ENCODE assay signal across 13 cellular contexts in genomic region chr4:107826427-107826980, GRCh38. TPM values are rescaled to one million over a fixed set of nuclear protein-coding genes. Genes with fewer than 3 reads are reported as not detected.
DNase-seq lines count a peak whose midpoint lies in the region; ATAC-seq and TF ChIP-seq lines count a peak whose summit lies in the region.
"Had no signal": no experiment of that assay in that cellular context is flagged by ENCODE, and none has a peak within 500 bp of the region (broad histone marks: within the 10 kb centered on the region; RNA-seq: fewer than 3 reads in every experiment).

No MANE protein-coding gene starts in this region.

- DNase-seq in HK-2 (ENCODE audit: unreplicated experiment) (peak; percentile 10), mammary epithelial cell (peak; percentile 11), left kidney (ENCODE audit: low read depth, low spot score) (peak; percentile 46), smooth muscle cell (lab: John Stamatoyannopoulos, UW; ENCODE audit: unreplicated experiment) (no peak), head of caudate nucleus (no peak), RWPE1 (ENCODE audit: low spot score) (no peak), cerebellum (ENCODE audit: low spot score) (no peak)
- no peak for DNase-seq in stimulated activated effector memory CD8-positive, alpha-beta T cell treated with anti-CD3 and anti-CD28 coated beads, Interleukin-12 subunit alpha, Interleukin-12 subunit beta, amount 100 ng/mL, for 72 hours (ENCODE audit: low spot score in 2 of 2)
- DNase-seq: activated CD4-positive, alpha-beta T cell treated with anti-CD3 and anti-CD28 coated beads for 1 hour; GF-D8; glutamatergic neuron had no signal

- H3K4me1 Mint-ChIP-seq in stimulated activated effector memory CD8-positive, alpha-beta T cell treated with anti-CD3 and anti-CD28 coated beads, Interleukin-12 subunit alpha, Interleukin-12 subunit beta, amount 100 ng/mL, for 72 hours = peaks cover 13% of the 10 kb centered on the region

- CTCF ChIA-PET in mammary epithelial cell (lab: Charles Lee; ENCODE audit: low non-redundant PET) = interaction anchor here (0.8 kb wide), 1 partner anchor 38 kb away, joined by 16 read pairs; no protein-coding TSS in a partner anchor
- CTCF ChIA-PET in RWPE1 (lab: Yijun Ruan, JAX) = interaction anchor here (0.6 kb wide), 1 partner anchor 1561 kb away, joined by 4 read pairs; no protein-coding TSS in a partner anchor

- H3K4me3 ChIP-seq in mammary epithelial cell (replicated peaks in 1 of 3; ENCODE audit: insufficient read depth in 1 of 3, low read depth in 2 of 3, low read length in 3 of 3) = peak overlapping the region; percentile 90 to 97 (median 94)
- H3K4me3 ChIP-seq in smooth muscle cell = peak overlapping the region; percentile 81

- intact Hi-C loops in mammary epithelial cell (cut with micrococcal nuclease) = no loop called here
- intact Hi-C loops in head of caudate nucleus (cut with DNase I) = no loop called here

- in situ Hi-C loops in mammary epithelial cell (cut with MboI; ENCODE audit: low sequenced_read_pairs in 2 of 2) = no loop called here

- WGBS in mammary epithelial cell (ENCODE audit: low coverage, missing lambda C conversion rate) = 73% methylated on average over 5 of the region's 5 CpGs
- 71% methylated on average over 5 of the region's 5 CpGs for WGBS in smooth muscle cell (ENCODE audit: low lambda C conversion rate)

- no peak overlapping the region for H3K4me3 Mint-ChIP-seq in stimulated activated effector memory CD8-positive, alpha-beta T cell treated with anti-CD3 and anti-CD28 coated beads, Interleukin-12 subunit alpha, Interleukin-12 subunit beta, amount 100 ng/mL, for 72 hours

- peaks cover 61% of the 10 kb centered on the region for H3K79me2 ChIP-seq in mammary epithelial cell (ENCODE audit: insufficient read depth, low read length)
- peaks cover 39% of the 10 kb centered on the region for H3K79me2 ChIP-seq in smooth muscle cell (ENCODE audit: low read depth)

- H3F3A ChIP-seq in smooth muscle cell (ENCODE audit: low read depth) = peaks cover 8% of the 10 kb centered on the region

- H3K27ac ChIP-seq in mammary epithelial cell (ENCODE audit: insufficient read depth, low read depth, low read length) = peak overlapping the region; percentile 99
- H3K27ac ChIP-seq in smooth muscle cell (ENCODE audit: low read depth) = peak overlapping the region; percentile 98
- no peak overlapping the region for H3K27ac ChIP-seq in RWPE1
- H3K27ac ChIP-seq: KMS-11 had no signal

- no peak overlapping the region for H3K27ac Mint-ChIP-seq in stimulated activated effector memory CD8-positive, alpha-beta T cell treated with anti-CD3 and anti-CD28 coated beads, Interleukin-12 subunit alpha, Interleukin-12 subunit beta, amount 100 ng/mL, for 72 hours
- H3K27ac Mint-ChIP-seq: stimulated activated naive CD8-positive, alpha-beta T cell treated with anti-CD3 and anti-CD28 coated beads, Interleukin-15, Interleukin-2, amounts not matched to agents 100 ng/mL and 50 ng/mL, for 24 hours had no signal

- H3K9me3 ChIP-seq in mammary epithelial cell (replicated peaks; ENCODE audit: insufficient read depth, low read length) (no peaks in the 10 kb centered on the region), smooth muscle cell (replicated peaks; ENCODE audit: low read depth) (no peaks in the 10 kb centered on the region)

- no peaks in the 10 kb centered on the region for H3K27me3 ChIP-seq in mammary epithelial cell (ENCODE audit: insufficient read depth, low read length)
- H3K27me3 ChIP-seq in smooth muscle cell (ENCODE audit: low read depth) = no peaks in the 10 kb centered on the region

- H3K9ac ChIP-seq in mammary epithelial cell (ENCODE audit: insufficient read depth, low read length) (peak overlapping the region; percentile 99), smooth muscle cell (ENCODE audit: low read depth) (peak overlapping the region; percentile 97)
- H3K9ac ChIP-seq: KMS-11 had no signal

- H2AFZ ChIP-seq in mammary epithelial cell (ENCODE audit: low read depth, low read length) (no peak overlapping the region), smooth muscle cell (ENCODE audit: low read depth) (no peak overlapping the region)

- peak overlapping the region; percentile 94 for H3K4me2 ChIP-seq in mammary epithelial cell (ENCODE audit: insufficient read depth, low read depth, low read length)
- peak overlapping the region; percentile 88 for H3K4me2 ChIP-seq in smooth muscle cell

- TF ChIP-seq CTCF in mammary epithelial cell (conservative IDR thresholded peaks at IDR 0.05 in 1 of 2, IDR thresholded peaks at IDR 0.05 in 1 of 2; ENCODE audit: extremely low read depth in 1 of 2, insufficient read depth in 1 of 2, low read depth in 1 of 2, low read length in 2 of 2) (no peak), smooth muscle cell (IDR thresholded peaks at IDR 0.05; ENCODE audit: borderline replicate concordance, insufficient read depth, poor library complexity, severe bottlenecking) (no peak), RWPE1 (conservative IDR thresholded peaks at IDR 0.05; ENCODE audit: low read depth) (no peak)

- H3K4me1 ChIP-seq in mammary epithelial cell (ENCODE audit: insufficient read depth, low read length) = peaks cover 28% of the 10 kb centered on the region
- H3K4me1 ChIP-seq in smooth muscle cell (ENCODE audit: low read depth) = peaks cover 5% of the 10 kb centered on the region

- no TSS peak for BruUV-seq in mammary epithelial cell (replicated peaks; lab: Mats Ljungman, UMichigan)

- ATAC-seq in stimulated activated effector memory CD8-positive, alpha-beta T cell treated with anti-CD3 and anti-CD28 coated beads, Interleukin-12 subunit alpha, Interleukin-12 subunit beta, amount 100 ng/mL, for 72 hours = no peak

- no peaks in the 10 kb centered on the region for H3K36me3 ChIP-seq in mammary epithelial cell (ENCODE audit: insufficient read depth, low read length)
- H3K36me3 ChIP-seq in smooth muscle cell (ENCODE audit: low read depth) = no peaks in the 10 kb centered on the region

- no peaks in the 10 kb centered on the region for H3K36me3 Mint-ChIP-seq in stimulated activated effector memory CD8-positive, alpha-beta T cell treated with anti-CD3 and anti-CD28 coated beads, Interleukin-12 subunit alpha, Interleukin-12 subunit beta, amount 100 ng/mL, for 72 hours

- POLR2A ChIA-PET in RWPE1 (lab: Yijun Ruan, JAX; ENCODE audit: low non-redundant PET) = interaction anchor here (1.0 kb wide), 1 partner anchor 43 kb away, joined by 3 read pairs; no protein-coding TSS in a partner anchor

- H3K9me3 Mint-ChIP-seq in stimulated activated effector memory CD8-positive, alpha-beta T cell treated with anti-CD3 and anti-CD28 coated beads, Interleukin-12 subunit alpha, Interleukin-12 subunit beta, amount 100 ng/mL, for 72 hours = no peaks in the 10 kb centered on the region
- H3K9me3 Mint-ChIP-seq: stimulated activated naive CD8-positive, alpha-beta T cell treated with anti-CD3 and anti-CD28 coated beads, Interleukin-15, Interleukin-2, amounts not matched to agents 100 ng/mL and 50 ng/mL, for 24 hours had no signal

- H4K20me1 ChIP-seq in mammary epithelial cell (ENCODE audit: insufficient read depth, low read length) (no peaks in the 10 kb centered on the region), smooth muscle cell (ENCODE audit: low read depth) (peaks cover 11% of the 10 kb centered on the region)

- dilution Hi-C loops in mammary epithelial cell (cut with HindIII; ENCODE audit: low sequenced_read_pairs) = no loop called here

RNA-seq across cellular contexts. Expression of gene SGMS2, which starts 1.8 kb away (rescaled TPM):
- 100 to 1,000 TPM in 1 of 2 donors, 10 to 100 TPM in 1; 48.1 to 151 TPM for total RNA-seq in mammary epithelial cell
- polyA plus RNA-seq in mammary epithelial cell = 38.7 TPM
- 153 TPM for polyA minus RNA-seq in mammary epithelial cell
- total RNA-seq in smooth muscle cell = 55.5 and 82.7 TPM in 2 replicates
- polyA plus RNA-seq in smooth muscle cell = 16.2 and 24.7 TPM in 2 replicates
- total RNA-seq in cerebellum = 5.2 TPM

Comparison
In these comparisons a context has a peak if more than half of its experiments do, and no peak if none do; other contexts are left out.
1. DNase-seq: peak in HK-2 (single experiment), mammary epithelial cell (single experiment) and left kidney (single experiment); none in smooth muscle cell (single experiment), head of caudate nucleus (0 of 42), stimulated activated effector memory CD8-positive, alpha-beta T cell treated with anti-CD3 and anti-CD28 coated beads, Interleukin-12 subunit alpha, Interleukin-12 subunit beta, amount 100 ng/mL, for 72 hours (0 of 2), RWPE1 (single experiment) and cerebellum (single experiment).